Comparison of ENCODE assay signal across 1 cellular context in genomic region chr1:23200885-23201284, GRCh38.
TF ChIP-seq lines count a peak whose summit lies in the region.

No MANE protein-coding gene starts in this region.

TF ChIP-seq in HEK293T, 16 proteins besides CTCF, POLR2A, EP300 and RAD21:
- TF ChIP-seq PKNOX1 (IDR thresholded peaks at IDR 0.05) (peak; percentile 72), CTBP1 (IDR thresholded peaks at IDR 0.05; ENCODE audit: borderline replicate concordance) (no peak)
